ENCODE assay signal across 21 cellular contexts in genomic region chr13:63607153-63607552, GRCh38.
DNase-seq lines count a peak whose midpoint lies in the region; ATAC-seq and TF ChIP-seq lines count a peak whose summit lies in the region.
"Had no signal": no experiment of that assay in that cellular context is flagged by ENCODE, and none has a peak within 500 bp of the region (broad histone marks: within the 10 kb centered on the region; RNA-seq: fewer than 3 reads in every experiment).

No MANE protein-coding gene starts in this region.

- no peak for ATAC-seq in aorta (ENCODE audit: low FRiP score)

- H3K36me3 ChIP-seq in HEK293 (ENCODE audit: control insufficient read depth in 2 of 2, insufficient read depth in 1 of 2, low read length in 2 of 2), result no peaks in the 10 kb centered on the region
- H3K36me3 ChIP-seq in aorta (ENCODE audit: control insufficient read depth in 1 of 2, insufficient read depth in 2 of 2, low read length in 1 of 2), result no peaks in the 10 kb centered on the region
- H3K36me3 ChIP-seq: BE2C, BLaER1 had no signal

- no peaks in the 10 kb centered on the region for H3K27me3 ChIP-seq in aorta (ENCODE audit: control insufficient read depth in 1 of 2, insufficient read depth in 2 of 2, low read length in 1 of 2)
- H3K27me3 ChIP-seq: BE2C, BLaER1 had no signal

- in situ Hi-C loops in KBM-7 (cut with MboI; ENCODE audit: low pct_unique_long_range_greater_than_20kb, low sequenced_read_pairs), result no loop called here

- CTCF ChIA-PET in HEK293 (lab: Yijun Ruan, JAX), result no interaction called here

- intact Hi-C loops in aorta (cut with DNase I), result no loop called here

- no peaks in the 10 kb centered on the region for H3K9me3 ChIP-seq in HEK293 (ENCODE audit: control insufficient read depth, insufficient read depth, low read depth, low read length)
- peaks cover 8% of the 10 kb centered on the region for H3K9me3 ChIP-seq in aorta (ENCODE audit: control insufficient read depth, low read length)

- 89 to 93% methylated on average over 1 of the region's 1 CpG for WGBS in aorta, 2 donors

- POLR2A ChIA-PET in HEK293 (lab: Yijun Ruan, JAX), result no interaction called here

- H3K4me3 ChIP-seq in HEK293 (ENCODE audit: low read depth, low read length), result no peak overlapping the region
- H3K4me3 ChIP-seq in aorta (ENCODE audit: low read length in 2 of 2), result no peak overlapping the region
- H3K4me3 ChIP-seq: BLaER1 had no signal

- TF ChIP-seq CTCF in HEK293 (tag by site-specific recombination; IDR thresholded peaks at IDR 0.05), result no peak

- H3K4me1 ChIP-seq in HEK293 (ENCODE audit: control insufficient read depth, insufficient read depth, low read length), result no peaks in the 10 kb centered on the region
- H3K4me1 ChIP-seq in aorta (ENCODE audit: control insufficient read depth in 1 of 2, insufficient read depth in 2 of 2, low read length in 2 of 2), result no peaks in the 10 kb centered on the region
- H3K4me1 ChIP-seq: BE2C, BLaER1 had no signal

- DNase-seq in OCI-M1 (lab: John Stamatoyannopoulos, UW) (peak; percentile 6), KBM-7 (no peak), NCI-H82 (lab: John Stamatoyannopoulos, UW) (no peak), aorta (no peak)
- DNase-seq: 8988T; ACHN; BE2C; C1 segment of cervical spinal cord; CD4-positive, alpha-beta memory T cell; CD4-positive, CD25-positive, alpha-beta regulatory T cell; CD8-positive, alpha-beta memory T cell; COR-L47; DMS 273 treated with DMSO at 0.1 percent for 48 hours; DMS153; DMS53; DMS79; DND-41; EL; GF-D8 had no signal

- H3K27ac ChIP-seq in HEK293 (ENCODE audit: extremely low read depth, low read depth, low read length), result no peak overlapping the region
- no peak overlapping the region for H3K27ac ChIP-seq in aorta (ENCODE audit: low read depth in 1 of 2, low read length in 2 of 2)
- H3K27ac ChIP-seq: BLaER1 had no signal

TF ChIP-seq in HEK293, 187 proteins besides CTCF, POLR2A, EP300 and RAD21:
- no peak for TF ChIP-seq KLF8 (tag by site-specific recombination; IDR thresholded peaks at IDR 0.05)
- TF ChIP-seq TRIM28 (IDR thresholded peaks at IDR 0.05; ENCODE audit: borderline replicate concordance, low read length), result peak; percentile 57; the same call in 1 of the 2 replicates
- peak; percentile 96 for TF ChIP-seq SETDB1 (IDR thresholded peaks at IDR 0.05; ENCODE audit: insufficient read length, low read length)
TF ChIP-seq in HEK293: peak in this region for 2.
